18 cellular contexts compared by ENCODE assay signal in genomic region chr17:726331-726919, GRCh38. TPM values are rescaled to one million over a fixed set of nuclear protein-coding genes. Genes with fewer than 3 reads are reported as not detected.
DNase-seq lines count a peak whose midpoint lies in the region; FAIRE-seq and TF ChIP-seq lines count a peak whose summit lies in the region.
"Had no signal": no experiment of that assay in that cellular context is flagged by ENCODE, and none has a peak within 500 bp of the region (broad histone marks: within the 10 kb centered on the region; RNA-seq: fewer than 3 reads in every experiment).

No MANE protein-coding gene starts in this region.

- H3K36me3 ChIP-seq in hepatocyte (replicated peaks; ENCODE audit: insufficient read depth, low read depth) (no peaks in the 10 kb centered on the region), neural progenitor cell (no peaks in the 10 kb centered on the region), breast epithelium (no peaks in the 10 kb centered on the region)
- H3K36me3 ChIP-seq: gastrocnemius medialis, tibial nerve had no signal

- H3K27me3 Mint-ChIP-seq in neural progenitor cell (ENCODE audit: insufficient read depth, low read depth) = peaks cover 3% of the 10 kb centered on the region

- H3K4me2 ChIP-seq in hepatocyte = peak overlapping the region; percentile 74
- peak overlapping the region; percentile 61 for H3K4me2 ChIP-seq in neural progenitor cell
- H3K4me2 ChIP-seq: smooth muscle cell had no signal

- H3K9me3 Mint-ChIP-seq in neural progenitor cell = no peaks in the 10 kb centered on the region
- H3K9me3 Mint-ChIP-seq: activated CD8-positive, alpha-beta T cell treated with anti-CD3 and anti-CD28 coated beads for 36 hours; activated naive CD8-positive, alpha-beta T cell treated with anti-CD3 and anti-CD28 coated beads, Interleukin-2, amount 50 U/mL, for 24 hours; CD4-positive, CD25-positive, alpha-beta regulatory T cell had no signal

- H3K4me3 ChIP-seq in hepatocyte = no peak overlapping the region
- H3K4me3 ChIP-seq in neural progenitor cell = peak overlapping the region; percentile 4
- H3K4me3 ChIP-seq in breast epithelium = no peak overlapping the region
- H3K4me3 ChIP-seq: gastrocnemius medialis, smooth muscle cell, tibial nerve had no signal

- H3K27me3 ChIP-seq in hepatocyte = no peaks in the 10 kb centered on the region
- H3K27me3 ChIP-seq in neural progenitor cell = no peaks in the 10 kb centered on the region
- no peaks in the 10 kb centered on the region for H3K27me3 ChIP-seq in breast epithelium
- H3K27me3 ChIP-seq: gastrocnemius medialis, tibial nerve had no signal

- H2AFZ ChIP-seq in hepatocyte = peak overlapping the region; percentile 41
- peak overlapping the region; percentile 11 for H2AFZ ChIP-seq in neural progenitor cell (replicated peaks)
- H2AFZ ChIP-seq: parathyroid adenoma had no signal

- no peaks in the 10 kb centered on the region for H4K20me1 ChIP-seq in hepatocyte (ENCODE audit: insufficient read depth, poor library complexity, severe bottlenecking)
- H4K20me1 ChIP-seq in neural progenitor cell (ENCODE audit: low read depth) = peaks cover 4% of the 10 kb centered on the region

- H3K79me2 ChIP-seq in hepatocyte (no peaks in the 10 kb centered on the region), neural progenitor cell (ENCODE audit: low read depth) (peaks cover 11% of the 10 kb centered on the region)
- H3K79me2 ChIP-seq: parathyroid adenoma had no signal

- H3K27ac ChIP-seq in hepatocyte = peak overlapping the region; percentile 74
- no peak overlapping the region for H3K27ac ChIP-seq in neural progenitor cell
- H3K27ac ChIP-seq in breast epithelium = no peak overlapping the region
- H3K27ac ChIP-seq: gastrocnemius medialis, parathyroid adenoma, tibial nerve had no signal

- H3K27ac Mint-ChIP-seq in neural progenitor cell = no peak overlapping the region
- H3K27ac Mint-ChIP-seq: activated CD8-positive, alpha-beta T cell treated with anti-CD3 and anti-CD28 coated beads for 36 hours; activated naive CD8-positive, alpha-beta T cell treated with anti-CD3 and anti-CD28 coated beads, Interleukin-2, amount 50 U/mL, for 24 hours; CD4-positive, CD25-positive, alpha-beta regulatory T cell had no signal

- H3K4me3 Mint-ChIP-seq in neural progenitor cell = no peak overlapping the region
- H3K4me3 Mint-ChIP-seq: activated CD8-positive, alpha-beta T cell treated with anti-CD3 and anti-CD28 coated beads for 36 hours; activated naive CD8-positive, alpha-beta T cell treated with anti-CD3 and anti-CD28 coated beads, Interleukin-2, amount 50 U/mL, for 24 hours had no signal

- no peak for FAIRE-seq in D721Med (lab: Jason Lieb, UNC)

- WGBS in hepatocyte (ENCODE audit: low lambda C conversion rate, missing lambda C conversion rate) = 23% methylated on average over 19 of the region's 19 CpGs

- intact Hi-C loops in breast epithelium (cut with DNase I; ENCODE audit: low total_unique reads) = no loop called here

- no peaks in the 10 kb centered on the region for H3K9me2 ChIP-seq in hepatocyte (replicated peaks; ENCODE audit: insufficient read depth)

- TF ChIP-seq CTCF in hepatocyte (IDR thresholded peaks at IDR 0.05; ENCODE audit: poor library complexity) (peak; percentile 13), neural progenitor cell (IDR thresholded peaks at IDR 0.05) (no peak), breast epithelium (IDR thresholded peaks at IDR 0.05) (no peak), D721Med (IDR thresholded peaks at IDR 0.05; ENCODE audit: insufficient read depth, missing control alignments) (no peak)

- H3F3A ChIP-seq in neural progenitor cell (ENCODE audit: low read depth) = peaks cover 37% of the 10 kb centered on the region

- H3K4me1 ChIP-seq in hepatocyte (ENCODE audit: insufficient read depth) = peaks cover 11% of the 10 kb centered on the region
- peaks cover 14% of the 10 kb centered on the region for H3K4me1 ChIP-seq in neural progenitor cell
- H3K4me1 ChIP-seq in breast epithelium = peaks cover 0 to 3% of the 10 kb centered on the region in 2 donors
- H3K4me1 ChIP-seq: parathyroid adenoma had no signal

- H3K9ac ChIP-seq in neural progenitor cell = no peak overlapping the region
- H3K9ac ChIP-seq: parathyroid adenoma had no signal

- H3K4me1 Mint-ChIP-seq in neural progenitor cell = peaks cover 17% of the 10 kb centered on the region

- peak; percentile 58 for DNase-seq in ELF-1 (ENCODE audit: low read depth, low spot score)
- DNase-seq in NCI-H69 (lab: John Stamatoyannopoulos, UW) = peak; percentile 44
- peak; percentile 72 for DNase-seq in hepatocyte (ENCODE audit: low spot score)
- peak; percentile 76 for DNase-seq in neural progenitor cell (ENCODE audit: low spot score)
- no peak for DNase-seq in breast epithelium (ENCODE audit: low spot score in 2 of 2)
- DNase-seq in D721Med (ENCODE audit: insufficient read length, low spot score) = no peak
- DNase-seq in dermis blood vessel endothelial cell = no peak
- DNase-seq in activated gamma-delta T cell treated with Interleukin-2 at 50 U/mL for 16 hours = no peak
- DNase-seq: activated CD8-positive, alpha-beta T cell treated with anti-CD3 and anti-CD28 coated beads for 36 hours; activated naive CD8-positive, alpha-beta T cell treated with anti-CD3 and anti-CD28 coated beads, Interleukin-2, amount 50 U/mL, for 24 hours; CD4-positive, CD25-positive, alpha-beta regulatory T cell; central memory CD4-positive, alpha-beta T cell; gastrocnemius medialis; NCI-H1048; NCI-H2107 had no signal

- H3K9me3 ChIP-seq in hepatocyte (ENCODE audit: low read depth) (no peaks in the 10 kb centered on the region), neural progenitor cell (ENCODE audit: low read depth) (no peaks in the 10 kb centered on the region), breast epithelium (no peaks in the 10 kb centered on the region)
- H3K9me3 ChIP-seq: gastrocnemius medialis, tibial nerve had no signal

- peaks cover 2% of the 10 kb centered on the region for H3K36me3 Mint-ChIP-seq in neural progenitor cell
- H3K36me3 Mint-ChIP-seq: CD4-positive, CD25-positive, alpha-beta regulatory T cell had no signal

- no peak for TF ChIP-seq POLR2A in breast epithelium (IDR thresholded peaks at IDR 0.05)

RNA-seq across cellular contexts. Expression of gene TLCD3A, which starts 6.0 kb away (rescaled TPM):
- total RNA-seq in hepatocyte = 15.7 and 17.8 TPM in 2 replicates
- 21.1 and 22.8 TPM in 2 replicates for polyA plus RNA-seq in hepatocyte
- total RNA-seq in neural progenitor cell (ENCODE audit: low replicate concordance) = 13.4 and 24.3 TPM in 2 replicates
- 1 to 10 TPM; 5.0 to 5.9 (median 5.6) TPM for total RNA-seq in breast epithelium
- total RNA-seq in dermis blood vessel endothelial cell = 17.0 and 17.9 TPM in 2 replicates

RNA-seq across cellular contexts. Expression of gene VPS53, which starts 11.8 kb away (rescaled TPM):
- 16.3 and 28.1 TPM in 2 replicates for total RNA-seq in hepatocyte
- polyA plus RNA-seq in hepatocyte = 16.1 and 18.7 TPM in 2 replicates
- total RNA-seq in neural progenitor cell (ENCODE audit: low replicate concordance) = 13.6 and 19.3 TPM in 2 replicates
- 10 to 100 TPM; 21.6 to 33.1 (median 25.6) TPM for total RNA-seq in breast epithelium
- 15.0 and 19.0 TPM in 2 replicates for total RNA-seq in dermis blood vessel endothelial cell

RNA-seq across cellular contexts. Expression of gene GEMIN4, which starts 25.6 kb away (rescaled TPM):
- total RNA-seq in hepatocyte (11.6 and 12.0 TPM in 2 replicates), neural progenitor cell (ENCODE audit: low replicate concordance) (15.6 and 30.8 TPM in 2 replicates), breast epithelium (10 to 100 TPM; 21.0 to 25.1 (median 22.1) TPM), dermis blood vessel endothelial cell (12.9 and 18.3 TPM in 2 replicates)
- polyA plus RNA-seq in hepatocyte = 9.7 and 12.8 TPM in 2 replicates

RNA-seq across cellular contexts. Expression of gene GLOD4, which starts 55.7 kb away (rescaled TPM):
- total RNA-seq in hepatocyte (70.8 and 120 TPM in 2 replicates), neural progenitor cell (ENCODE audit: low replicate concordance) (131 and 309 TPM in 2 replicates), breast epithelium (10 to 100 TPM; 47.5 to 61.1 (median 59.9) TPM), dermis blood vessel endothelial cell (61.8 and 165 TPM in 2 replicates)
- polyA plus RNA-seq in hepatocyte = 68.1 and 74.1 TPM in 2 replicates

RNA-seq across cellular contexts. Expression of gene MRM3, which starts 55.7 kb away (rescaled TPM):
- total RNA-seq in hepatocyte (14.6 and 17.0 TPM in 2 replicates), neural progenitor cell (ENCODE audit: low replicate concordance) (22.3 and 26.1 TPM in 2 replicates), breast epithelium (10 to 100 TPM; 16.5 to 18.4 (median 16.7) TPM), dermis blood vessel endothelial cell (20.1 and 24.4 TPM in 2 replicates)
- polyA plus RNA-seq in hepatocyte = 13.3 and 15.3 TPM in 2 replicates

Comparison
In these comparisons a context has a peak if more than half of its experiments do, and no peak if none do; other contexts are left out.
1. DNase-seq: peak in ELF-1 (single experiment), NCI-H69 (single experiment), hepatocyte (single experiment) and neural progenitor cell (single experiment); none in breast epithelium (0 of 2), D721Med (single experiment), dermis blood vessel endothelial cell (single experiment) and activated gamma-delta T cell treated with Interleukin-2 at 50 U/mL for 16 hours (single experiment).